In the genomic region with DNA sequence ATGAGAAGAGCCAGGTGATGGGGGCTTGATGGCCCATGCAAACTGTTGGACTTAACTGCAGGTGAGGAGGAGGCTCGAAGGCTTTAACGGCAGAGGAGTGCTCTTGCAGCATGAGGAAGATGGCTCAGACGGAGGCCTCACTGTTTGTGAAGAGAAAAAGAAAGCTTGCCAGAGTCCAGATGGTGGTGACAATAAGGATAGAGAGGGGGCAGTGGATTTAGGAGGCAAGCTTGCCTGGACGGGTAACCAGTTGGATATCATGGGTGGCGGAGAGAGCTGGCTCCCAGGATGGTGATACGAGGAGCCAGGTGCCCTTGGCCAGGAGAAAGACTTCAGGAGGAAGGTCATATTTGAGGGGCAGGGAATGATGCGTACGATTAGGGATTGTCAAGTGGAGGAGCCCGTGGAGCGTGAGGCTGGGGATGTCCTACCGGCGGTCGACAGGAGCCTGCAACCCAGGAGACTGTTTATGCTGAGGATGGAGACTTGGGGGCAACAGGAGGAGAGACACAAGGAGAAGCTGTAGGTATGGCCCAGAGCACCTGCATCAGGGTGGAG, we compare ENCODE assay signal across 16 cellular contexts.
A peak's percentile ranks its signal among the peaks of the same experiment; 100 is the strongest.
DNase-seq lines count a peak whose midpoint lies in the region; ATAC-seq and TF ChIP-seq lines count a peak whose summit lies in the region.
"Had no signal": no experiment of that assay in that cellular context is flagged by ENCODE, and none has a peak within 500 bp of the region (broad histone marks: within the 10 kb centered on the region; RNA-seq: fewer than 3 reads in every experiment).

No MANE protein-coding gene starts in this region.

- DNase-seq in cardiac septum (ENCODE audit: low spot score) (peak; percentile 58), heart left ventricle (no peak), cerebellar cortex (ENCODE audit: low spot score) (peak; percentile 44), neuronal stem cell (ENCODE audit: low spot score) (no peak), sigmoid colon (peak; percentile 50), NCI-H2107 treated with DMSO at 0.1 percent for 48 hours (lab: John Stamatoyannopoulos, UW; ENCODE audit: unreplicated experiment) (no peak)
- DNase-seq in stimulated activated CD4-positive, alpha-beta T cell treated with anti-CD3 and anti-CD28 coated beads, Interleukin-15, amount 100 ng/mL, for 24 hours, result no peak
- no peak for DNase-seq in effector CD8-positive, alpha-beta T cell (lab: John Stamatoyannopoulos, UW)
- DNase-seq: 8988T; Calu3; CD8-positive, alpha-beta T cell; DMS79 treated with DMSO at 0.1 percent for 48 hours; GM23248 had no signal

- no peak overlapping the region for H2AFZ ChIP-seq in neuronal stem cell (ENCODE audit: low read length)
- H2AFZ ChIP-seq: GM23248 had no signal

- H3K9ac ChIP-seq in neuronal stem cell (ENCODE audit: low read depth, low read length, poor library complexity), result no peak overlapping the region
- H3K9ac ChIP-seq: BLaER1 treated with 17β-estradiol and CSF1 and Interleukin-3, amounts not matched to agents 10 nM and 100 nM; GM23248 had no signal

- no peak overlapping the region for H2BK15ac ChIP-seq in neuronal stem cell (ENCODE audit: low read length)

- TF ChIP-seq CTCF in heart left ventricle (IDR thresholded peaks at IDR 0.05) (no peak), sigmoid colon (IDR thresholded peaks at IDR 0.05) (no peak)

- no peak overlapping the region for H3K4me2 ChIP-seq in neuronal stem cell (ENCODE audit: insufficient read depth, low read length, poor library complexity, severe bottlenecking)
- H3K4me2 ChIP-seq: BLaER1 treated with 17β-estradiol and CSF1 and Interleukin-3, amounts not matched to agents 10 nM and 100 nM had no signal

- H3K27ac ChIP-seq in heart left ventricle, result peak overlapping the region in 2 of 12 donors; percentile 24 to 41
- no peak overlapping the region for H3K27ac ChIP-seq in neuronal stem cell (replicated peaks; ENCODE audit: low read length)
- H3K27ac ChIP-seq in sigmoid colon, result peak overlapping the region in 3 of 4 donors; percentile 77 to 82 (median 78)
- H3K27ac ChIP-seq: BLaER1 treated with 17β-estradiol and CSF1 and Interleukin-3, amounts not matched to agents 10 nM and 100 nM; GM23248 had no signal

- no peak for TF ChIP-seq POLR2A in heart left ventricle (IDR thresholded peaks at IDR 0.05)
- TF ChIP-seq POLR2A in sigmoid colon (IDR thresholded peaks at IDR 0.05), result no peak

- H3K9me3 ChIP-seq in heart left ventricle (no peaks in the 10 kb centered on the region), neuronal stem cell (replicated peaks in 1 of 2; ENCODE audit: control insufficient read depth in 2 of 2, insufficient read depth in 1 of 2, low read depth in 1 of 2, low read length in 2 of 2) (no peaks in the 10 kb centered on the region), sigmoid colon (no peaks in the 10 kb centered on the region)
- H3K9me3 ChIP-seq: BLaER1 treated with 17β-estradiol and CSF1 and Interleukin-3, amounts not matched to agents 10 nM and 100 nM; HAP-1 had no signal

- H2BK120ac ChIP-seq in neuronal stem cell (ENCODE audit: low read depth, low read length), result no peak overlapping the region

- no peak overlapping the region for H4K91ac ChIP-seq in neuronal stem cell (ENCODE audit: low read depth, low read length, poor library complexity)

- H3K27me3 ChIP-seq in heart left ventricle (no peaks in the 10 kb centered on the region), neuronal stem cell (ENCODE audit: control insufficient read depth in 3 of 3, insufficient read depth in 3 of 3, low read depth in 1 of 3, low read length in 3 of 3) (no peaks in the 10 kb centered on the region), sigmoid colon (no peaks in the 10 kb centered on the region)
- H3K27me3 ChIP-seq: BLaER1 treated with 17β-estradiol and CSF1 and Interleukin-3, amounts not matched to agents 10 nM and 100 nM had no signal

- no peak for ATAC-seq in heart left ventricle
- ATAC-seq: CD8-positive, alpha-beta T cell; GM12878 had no signal

- H2AK5ac ChIP-seq in neuronal stem cell (ENCODE audit: low read depth, low read length), result no peak overlapping the region

- peak overlapping the region; percentile 15 for H3K18ac ChIP-seq in neuronal stem cell (ENCODE audit: low read length)

- H3K14ac ChIP-seq in neuronal stem cell (ENCODE audit: low read length), result no peak overlapping the region

- no peak overlapping the region for H2BK5ac ChIP-seq in neuronal stem cell (ENCODE audit: low read length)

- no peak overlapping the region for H3K4ac ChIP-seq in neuronal stem cell (ENCODE audit: low read length)

- H3K23ac ChIP-seq in neuronal stem cell (ENCODE audit: low read depth, low read length, poor library complexity), result no peak overlapping the region

- H3K4me1 ChIP-seq in heart left ventricle, result peaks cover 0 to 55% (median 12%) of the 10 kb centered on the region in 12 donors
- no peaks in the 10 kb centered on the region for H3K4me1 ChIP-seq in neuronal stem cell (ENCODE audit: control insufficient read depth in 2 of 2, insufficient read depth in 1 of 2, low read depth in 1 of 2, low read length in 2 of 2)
- peaks cover 2 to 83% (median 70%) of the 10 kb centered on the region in 4 donors for H3K4me1 ChIP-seq in sigmoid colon
- H3K4me1 ChIP-seq: BLaER1 treated with 17β-estradiol and CSF1 and Interleukin-3, amounts not matched to agents 10 nM and 100 nM; HAP-1 had no signal

- intact Hi-C loops in cardiac septum (cut with DNase I), result no loop called here
- intact Hi-C loops in heart left ventricle (cut with DNase I), result no loop called here
- intact Hi-C loops in sigmoid colon (cut with DNase I), result no loop called here

- 83 to 89% (median 86%) methylated on average over 13 of the region's 13 CpGs for WGBS in heart left ventricle, 4 donors
- WGBS in neuronal stem cell (ENCODE audit: extremely low coverage in 2 of 2, insufficient read length in 2 of 2, insufficient replicate concordance in 1 of 2), 2 donors, result no CpG with 5 or more reads among the region's 13 CpGs
- 89 to 90% methylated on average over 13 of the region's 13 CpGs for WGBS in sigmoid colon, 2 donors

- no peak overlapping the region for H3K4me3 ChIP-seq in heart left ventricle
- H3K4me3 ChIP-seq in neuronal stem cell (ENCODE audit: low read length in 2 of 2), result no peak overlapping the region
- no peak overlapping the region for H3K4me3 ChIP-seq in sigmoid colon
- H3K4me3 ChIP-seq: BLaER1 treated with 17β-estradiol and CSF1 and Interleukin-3, amounts not matched to agents 10 nM and 100 nM; GM12878; GM23248; HAP-1 had no signal

- H4K8ac ChIP-seq in neuronal stem cell (ENCODE audit: low read depth, low read length), result no peak overlapping the region

- peaks cover 0 to 44% (median 6%) of the 10 kb centered on the region in 9 donors for H3K36me3 ChIP-seq in heart left ventricle
- H3K36me3 ChIP-seq in neuronal stem cell (replicated peaks in 1 of 2; ENCODE audit: control insufficient read depth in 2 of 2, insufficient read depth in 2 of 2, low read length in 2 of 2), result no peaks in the 10 kb centered on the region
- peaks cover 0 to 17% (median 0%) of the 10 kb centered on the region in 4 donors for H3K36me3 ChIP-seq in sigmoid colon
- H3K36me3 ChIP-seq: BLaER1 treated with 17β-estradiol and CSF1 and Interleukin-3, amounts not matched to agents 10 nM and 100 nM; HAP-1 had no signal

- TF ChIP-seq EP300 in sigmoid colon (IDR thresholded peaks at IDR 0.05), result no peak

- H3K79me1 ChIP-seq in neuronal stem cell (ENCODE audit: low read depth, low read length), result no peaks in the 10 kb centered on the region

- H2BK12ac ChIP-seq in neuronal stem cell (ENCODE audit: low read length), result no peak overlapping the region

Comparison
In these comparisons a context has a peak if more than half of its experiments do, and no peak if none do; other contexts are left out.
1. DNase-seq: peak in cardiac septum (single experiment), cerebellar cortex (single experiment) and sigmoid colon (single experiment); none in heart left ventricle (0 of 5), neuronal stem cell (single experiment), stimulated activated CD4-positive, alpha-beta T cell treated with anti-CD3 and anti-CD28 coated beads, Interleukin-15, amount 100 ng/mL, for 24 hours (single experiment), NCI-H2107 treated with DMSO at 0.1 percent for 48 hours (single experiment) and effector CD8-positive, alpha-beta T cell (single experiment).